In the genomic region with DNA sequence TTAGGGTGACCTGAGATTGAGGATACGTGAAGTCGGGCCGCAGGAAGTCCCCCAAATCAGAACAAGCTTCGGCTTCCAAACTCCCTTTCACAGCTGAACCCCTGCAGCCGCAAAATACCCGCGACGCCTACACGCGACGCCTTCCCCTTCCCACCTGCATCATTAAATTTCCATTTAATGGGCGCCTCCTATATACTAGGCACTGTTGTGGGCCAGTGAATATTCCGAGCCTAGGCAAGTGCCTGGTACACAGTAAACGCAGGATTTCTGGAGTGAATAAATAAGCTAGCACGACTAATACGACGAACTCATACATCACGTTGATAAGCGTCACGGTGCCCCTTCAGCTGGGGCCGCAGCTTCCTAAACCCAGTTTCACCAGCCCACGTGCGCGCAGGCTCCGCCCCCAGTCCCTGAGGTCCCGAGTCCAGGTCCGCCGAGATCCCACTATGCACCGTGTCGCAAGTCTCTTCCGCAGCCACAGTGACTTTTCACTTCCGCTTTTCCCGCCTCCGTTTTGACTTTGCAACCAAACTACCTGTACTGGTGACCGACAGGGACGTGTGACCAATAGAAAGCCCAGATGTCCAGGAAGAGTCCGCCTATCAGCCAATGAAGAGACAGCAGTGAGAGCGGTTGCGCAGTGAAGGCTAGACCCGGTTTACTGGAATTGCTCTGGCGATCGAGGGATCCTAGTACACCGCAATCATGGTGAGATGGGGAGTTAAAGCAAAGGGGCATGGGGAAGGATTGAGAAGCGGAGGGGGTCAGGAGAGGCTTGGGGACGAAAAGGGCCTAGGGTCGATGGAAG, we compare ENCODE assay signal across 1 cellular context.
TF ChIP-seq lines count a peak whose summit lies in the region.

Gene PSMB3, plus strand, starts transcription at position 623 of the 811 bp plus-strand sequence. Its CDS starts 86 bp downstream, at position 709.

TF ChIP-seq in K562, 482 proteins besides CTCF, POLR2A, EP300 and RAD21 (continued from another document and continues in another):
- TF ChIP-seq ERF (CRISPR knock-in tag; IDR thresholded peaks at IDR 0.05) = no peak
- TF ChIP-seq, protein P1, sequence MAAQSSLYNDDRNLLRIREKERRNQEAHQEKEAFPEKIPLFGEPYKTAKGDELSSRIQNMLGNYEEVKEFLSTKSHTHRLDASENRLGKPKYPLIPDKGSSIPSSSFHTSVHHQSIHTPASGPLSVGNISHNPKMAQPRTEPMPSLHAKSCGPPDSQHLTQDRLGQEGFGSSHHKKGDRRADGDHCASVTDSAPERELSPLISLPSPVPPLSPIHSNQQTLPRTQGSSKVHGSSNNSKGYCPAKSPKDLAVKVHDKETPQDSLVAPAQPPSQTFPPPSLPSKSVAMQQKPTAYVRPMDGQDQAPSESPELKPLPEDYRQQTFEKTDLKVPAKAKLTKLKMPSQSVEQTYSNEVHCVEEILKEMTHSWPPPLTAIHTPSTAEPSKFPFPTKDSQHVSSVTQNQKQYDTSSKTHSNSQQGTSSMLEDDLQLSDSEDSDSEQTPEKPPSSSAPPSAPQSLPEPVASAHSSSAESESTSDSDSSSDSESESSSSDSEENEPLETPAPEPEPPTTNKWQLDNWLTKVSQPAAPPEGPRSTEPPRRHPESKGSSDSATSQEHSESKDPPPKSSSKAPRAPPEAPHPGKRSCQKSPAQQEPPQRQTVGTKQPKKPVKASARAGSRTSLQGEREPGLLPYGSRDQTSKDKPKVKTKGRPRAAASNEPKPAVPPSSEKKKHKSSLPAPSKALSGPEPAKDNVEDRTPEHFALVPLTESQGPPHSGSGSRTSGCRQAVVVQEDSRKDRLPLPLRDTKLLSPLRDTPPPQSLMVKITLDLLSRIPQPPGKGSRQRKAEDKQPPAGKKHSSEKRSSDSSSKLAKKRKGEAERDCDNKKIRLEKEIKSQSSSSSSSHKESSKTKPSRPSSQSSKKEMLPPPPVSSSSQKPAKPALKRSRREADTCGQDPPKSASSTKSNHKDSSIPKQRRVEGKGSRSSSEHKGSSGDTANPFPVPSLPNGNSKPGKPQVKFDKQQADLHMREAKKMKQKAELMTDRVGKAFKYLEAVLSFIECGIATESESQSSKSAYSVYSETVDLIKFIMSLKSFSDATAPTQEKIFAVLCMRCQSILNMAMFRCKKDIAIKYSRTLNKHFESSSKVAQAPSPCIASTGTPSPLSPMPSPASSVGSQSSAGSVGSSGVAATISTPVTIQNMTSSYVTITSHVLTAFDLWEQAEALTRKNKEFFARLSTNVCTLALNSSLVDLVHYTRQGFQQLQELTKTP (IDR thresholded peaks at IDR 0.05; ENCODE audit: low read depth in 1 of 2, partially characterized antibody in 2 of 2) = no peak
- no peak for TF ChIP-seq CSDE1 (IDR thresholded peaks at IDR 0.05)
- TF ChIP-seq EWSR1 (IDR thresholded peaks at IDR 0.05; ENCODE audit: borderline replicate concordance, low read depth, partially characterized antibody) = no peak
- no peak for TF ChIP-seq MBD1 (CRISPR knock-in tag; IDR thresholded peaks at IDR 0.05)
- TF ChIP-seq ZNF644 (tag; IDR thresholded peaks at IDR 0.05; ENCODE audit: low read depth) = no peak
- peak; percentile 80 for TF ChIP-seq E2F1 (CRISPR knock-in tag; IDR thresholded peaks at IDR 0.05)
- TF ChIP-seq NFYB (IDR thresholded peaks at IDR 0.05; ENCODE audit: extremely low read depth, insufficient read length) = peak; percentile 97
- no peak for TF ChIP-seq ZBTB8A (IDR thresholded peaks at IDR 0.05; ENCODE audit: partially characterized antibody)
- TF ChIP-seq HOXB6 (CRISPR knock-in tag; IDR thresholded peaks at IDR 0.05; ENCODE audit: borderline replicate concordance) = no peak
- TF ChIP-seq ZBTB7A (IDR thresholded peaks at IDR 0.05; ENCODE audit: borderline replicate concordance, control insufficient read depth, low read depth, low read length) = no peak
- no peak for TF ChIP-seq NCOR1 (IDR thresholded peaks at IDR 0.05)
- no peak for TF ChIP-seq ZBTB43 (CRISPR knock-in tag; IDR thresholded peaks at IDR 0.05)
- no peak for TF ChIP-seq ZNF280A (IDR thresholded peaks at IDR 0.05; ENCODE audit: low read depth, partially characterized antibody)
- TF ChIP-seq, protein P2, sequence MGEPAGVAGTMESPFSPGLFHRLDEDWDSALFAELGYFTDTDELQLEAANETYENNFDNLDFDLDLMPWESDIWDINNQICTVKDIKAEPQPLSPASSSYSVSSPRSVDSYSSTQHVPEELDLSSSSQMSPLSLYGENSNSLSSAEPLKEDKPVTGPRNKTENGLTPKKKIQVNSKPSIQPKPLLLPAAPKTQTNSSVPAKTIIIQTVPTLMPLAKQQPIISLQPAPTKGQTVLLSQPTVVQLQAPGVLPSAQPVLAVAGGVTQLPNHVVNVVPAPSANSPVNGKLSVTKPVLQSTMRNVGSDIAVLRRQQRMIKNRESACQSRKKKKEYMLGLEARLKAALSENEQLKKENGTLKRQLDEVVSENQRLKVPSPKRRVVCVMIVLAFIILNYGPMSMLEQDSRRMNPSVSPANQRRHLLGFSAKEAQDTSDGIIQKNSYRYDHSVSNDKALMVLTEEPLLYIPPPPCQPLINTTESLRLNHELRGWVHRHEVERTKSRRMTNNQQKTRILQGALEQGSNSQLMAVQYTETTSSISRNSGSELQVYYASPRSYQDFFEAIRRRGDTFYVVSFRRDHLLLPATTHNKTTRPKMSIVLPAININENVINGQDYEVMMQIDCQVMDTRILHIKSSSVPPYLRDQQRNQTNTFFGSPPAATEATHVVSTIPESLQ (CRISPR knock-in tag; IDR thresholded peaks at IDR 0.05) = no peak
- TF ChIP-seq ARHGAP35 (IDR thresholded peaks at IDR 0.05; ENCODE audit: partially characterized antibody) = no peak
- TF ChIP-seq FOS (IDR thresholded peaks at IDR 0.05; ENCODE audit: extremely low read depth, insufficient read length) = peak; percentile 96
- TF ChIP-seq SMARCA5 (IDR thresholded peaks at IDR 0.05) = no peak
- TF ChIP-seq, protein P3, sequence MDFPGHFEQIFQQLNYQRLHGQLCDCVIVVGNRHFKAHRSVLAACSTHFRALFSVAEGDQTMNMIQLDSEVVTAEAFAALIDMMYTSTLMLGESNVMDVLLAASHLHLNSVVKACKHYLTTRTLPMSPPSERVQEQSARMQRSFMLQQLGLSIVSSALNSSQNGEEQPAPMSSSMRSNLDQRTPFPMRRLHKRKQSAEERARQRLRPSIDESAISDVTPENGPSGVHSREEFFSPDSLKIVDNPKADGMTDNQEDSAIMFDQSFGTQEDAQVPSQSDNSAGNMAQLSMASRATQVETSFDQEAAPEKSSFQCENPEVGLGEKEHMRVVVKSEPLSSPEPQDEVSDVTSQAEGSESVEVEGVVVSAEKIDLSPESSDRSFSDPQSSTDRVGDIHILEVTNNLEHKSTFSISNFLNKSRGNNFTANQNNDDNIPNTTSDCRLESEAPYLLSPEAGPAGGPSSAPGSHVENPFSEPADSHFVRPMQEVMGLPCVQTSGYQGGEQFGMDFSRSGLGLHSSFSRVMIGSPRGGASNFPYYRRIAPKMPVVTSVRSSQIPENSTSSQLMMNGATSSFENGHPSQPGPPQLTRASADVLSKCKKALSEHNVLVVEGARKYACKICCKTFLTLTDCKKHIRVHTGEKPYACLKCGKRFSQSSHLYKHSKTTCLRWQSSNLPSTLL (IDR thresholded peaks at IDR 0.05) = no peak
- TF ChIP-seq TRIM24 (IDR thresholded peaks at IDR 0.05) = no peak
- no peak for TF ChIP-seq RBM34 (IDR thresholded peaks at IDR 0.05; ENCODE audit: borderline replicate concordance, insufficient read depth, low read length)
- peak; percentile 47; the same call in 1 of the 2 replicates for TF ChIP-seq NFIC (IDR thresholded peaks at IDR 0.05)
- no peak for TF ChIP-seq NFATC3 (IDR thresholded peaks at IDR 0.05)
- TF ChIP-seq ZNF146 (CRISPR knock-in tag; IDR thresholded peaks at IDR 0.05; ENCODE audit: unreplicated experiment) = no peak
- no peak for TF ChIP-seq ZFP36 (IDR thresholded peaks at IDR 0.05; ENCODE audit: low read depth, low read length, partially characterized antibody)
- no peak for TF ChIP-seq REST (CRISPR knock-in tag; IDR thresholded peaks at IDR 0.05; ENCODE audit: low read depth)
- TF ChIP-seq DNMT1 (IDR thresholded peaks at IDR 0.05) = no peak
- TF ChIP-seq ZNF41 (CRISPR knock-in tag; conservative IDR thresholded peaks at IDR 0.05) = no peak
- no peak for TF ChIP-seq CBX2 (IDR thresholded peaks at IDR 0.05; ENCODE audit: insufficient read depth, low read length, poor library complexity, severe bottlenecking)
- no peak for TF ChIP-seq POLR3A (IDR thresholded peaks at IDR 0.05; ENCODE audit: borderline replicate concordance, extremely low read depth, insufficient read depth, insufficient read length)
- TF ChIP-seq SNRNP70 (optimal IDR thresholded peaks at IDR 0.05; ENCODE audit: low read depth, low read length) = no peak
- no peak for TF ChIP-seq PTTG1 (tag; IDR thresholded peaks at IDR 0.05; ENCODE audit: low read depth)
- peak; percentile 97 for TF ChIP-seq RBM25 (IDR thresholded peaks at IDR 0.05; ENCODE audit: low read depth, low read length, severe bottlenecking)
- no peak for TF ChIP-seq COPS2 (conservative IDR thresholded peaks at IDR 0.05)
- TF ChIP-seq SMAD3 (CRISPR knock-in tag; conservative IDR thresholded peaks at IDR 0.05) = no peak
- no peak for TF ChIP-seq ZNF764 (CRISPR knock-in tag; IDR thresholded peaks at IDR 0.05; ENCODE audit: low read depth)
- TF ChIP-seq MAFG (tag; conservative IDR thresholded peaks at IDR 0.05) = no peak; the same call in 1 of the 2 replicates
- peak; percentile 77 for TF ChIP-seq MTA3 (IDR thresholded peaks at IDR 0.05; ENCODE audit: borderline replicate concordance)
- TF ChIP-seq PURB (CRISPR knock-in tag; IDR thresholded peaks at IDR 0.05; ENCODE audit: low read depth) = no peak
